ENCODE assay signal across 8 cellular contexts in genomic region chr20:63973636-63974401, GRCh38. TPM values are rescaled to one million over a fixed set of nuclear protein-coding genes. Genes with fewer than 3 reads are reported as not detected.
DNase-seq lines count a peak whose midpoint lies in the region; ATAC-seq and TF ChIP-seq lines count a peak whose summit lies in the region.

No MANE protein-coding gene starts in this region.

- H2AFZ ChIP-seq in PC-3 (ENCODE audit: low read length): peak overlapping the region; percentile 40

- H3K27ac ChIP-seq in DOHH2 (ENCODE audit: low read depth, low read length) (no peak overlapping the region), HUES6 (ENCODE audit: low read depth, low read length) (no peak overlapping the region), PC-3 (ENCODE audit: low read length) (no peak overlapping the region), esophagus muscularis mucosa (replicated peaks in 1 of 4) (peak overlapping the region; percentile 34 to 74 (median 58)), muscle layer of colon (ENCODE audit: low read depth, low read length) (peak overlapping the region; percentile 49)

- H3K4me2 ChIP-seq in DOHH2 (ENCODE audit: low read length) (0 out of 2 replicates have a peak overlapping the region, but pooled peaks have one; percentile 5), PC-3 (ENCODE audit: low read length) (peak overlapping the region; percentile 70)

- TF ChIP-seq EP300 in esophagus muscularis mucosa (IDR thresholded peaks at IDR 0.05): no peak

- H3K9me3 ChIP-seq in DOHH2 (ENCODE audit: control insufficient read depth, insufficient read depth, low read length): no peaks in the 10 kb centered on the region
- H3K9me3 ChIP-seq in HUES6 (ENCODE audit: control insufficient read depth, insufficient read depth, low read depth, low read length): no peaks in the 10 kb centered on the region
- H3K9me3 ChIP-seq in PC-3 (ENCODE audit: low read length): no peaks in the 10 kb centered on the region
- H3K9me3 ChIP-seq in esophagus muscularis mucosa: no peaks in the 10 kb centered on the region
- no peaks in the 10 kb centered on the region for H3K9me3 ChIP-seq in muscle layer of colon (ENCODE audit: low read length)

- intact Hi-C loops in PC-3 (cut with micrococcal nuclease): loop anchor here (1.0 to 5.0 kb wide), 2 partner anchors 63 to 102 kb away; no protein-coding TSS in a partner anchor
- intact Hi-C loops in esophagus muscularis mucosa (cut with DNase I): loop anchor here (2.0 to 5.0 kb wide), 3 partner anchors 62 to 437 kb away; partner anchors contain the start of gene PTK6

- peak; percentile 67 for ATAC-seq in PC-3
- ATAC-seq in GM18867 (IDR thresholded peaks at IDR 0.05; ENCODE audit: unreplicated experiment): no peak

- 13% methylated on average over 25 of the region's 37 CpGs for WGBS in esophagus muscularis mucosa

- H3K4me1 ChIP-seq in DOHH2 (ENCODE audit: control insufficient read depth, low read length): peaks cover 47% of the 10 kb centered on the region
- peaks cover 17% of the 10 kb centered on the region for H3K4me1 ChIP-seq in HUES6 (ENCODE audit: control insufficient read depth, insufficient read depth, low read length)
- H3K4me1 ChIP-seq in PC-3 (ENCODE audit: insufficient read depth, low read length): peaks cover 17% of the 10 kb centered on the region
- peaks cover 28 to 57% (median 37%) of the 10 kb centered on the region in 4 donors for H3K4me1 ChIP-seq in esophagus muscularis mucosa
- peaks cover 2% of the 10 kb centered on the region for H3K4me1 ChIP-seq in muscle layer of colon (ENCODE audit: insufficient read depth, low read length)

- H3K27me3 ChIP-seq in DOHH2 (ENCODE audit: control insufficient read depth, low read length): no peaks in the 10 kb centered on the region
- H3K27me3 ChIP-seq in HUES6 (ENCODE audit: control insufficient read depth, insufficient read depth, low read length): peaks cover 22% of the 10 kb centered on the region
- H3K27me3 ChIP-seq in PC-3 (ENCODE audit: low read length): no peaks in the 10 kb centered on the region
- no peaks in the 10 kb centered on the region for H3K27me3 ChIP-seq in esophagus muscularis mucosa
- H3K27me3 ChIP-seq in muscle layer of colon (ENCODE audit: control insufficient read depth in 1 of 2, insufficient read depth in 2 of 2, low read length in 2 of 2): peaks cover 0 to 11% of the 10 kb centered on the region in 2 donors

- H3K9ac ChIP-seq in HUES6 (ENCODE audit: low read length) (peak overlapping the region; percentile 43), PC-3 (ENCODE audit: low read length) (no peak overlapping the region), muscle layer of colon (ENCODE audit: low read length) (no peak overlapping the region)

- H3K36me3 ChIP-seq in DOHH2 (ENCODE audit: control insufficient read depth, low read length) (peaks cover 25% of the 10 kb centered on the region), HUES6 (ENCODE audit: control insufficient read depth, insufficient read depth, low read length) (no peaks in the 10 kb centered on the region), PC-3 (ENCODE audit: low read depth, low read length) (no peaks in the 10 kb centered on the region), esophagus muscularis mucosa (no peaks in the 10 kb centered on the region), muscle layer of colon (ENCODE audit: insufficient read depth, low read length) (no peaks in the 10 kb centered on the region)

- TF ChIP-seq POLR2A in esophagus muscularis mucosa (IDR thresholded peaks at IDR 0.05; ENCODE audit: low read depth): no peak

- H3F3A ChIP-seq in DOHH2 (ENCODE audit: control insufficient read depth, insufficient read depth) (peaks cover 15% of the 10 kb centered on the region), PC-3 (ENCODE audit: low read length, unreplicated experiment) (no peaks in the 10 kb centered on the region)

- no peak overlapping the region for H3K4me3 ChIP-seq in DOHH2 (ENCODE audit: low read length)
- peak overlapping the region; percentile 65 for H3K4me3 ChIP-seq in HUES6 (ENCODE audit: low read depth, low read length)
- H3K4me3 ChIP-seq in PC-3 (ENCODE audit: low read length): peak overlapping the region; percentile 30; the same call in 1 of the 2 replicates
- peak overlapping the region; percentile 43 to 57 (median 46) for H3K4me3 ChIP-seq in esophagus muscularis mucosa
- H3K4me3 ChIP-seq in muscle layer of colon (ENCODE audit: low read depth in 1 of 2, low read length in 2 of 2): peak overlapping the region; percentile 36 to 54

- TF ChIP-seq CTCF in DOHH2 (IDR thresholded peaks at IDR 0.05; ENCODE audit: low read depth, low read length, poor library complexity, severe bottlenecking): peak; percentile 97
- TF ChIP-seq CTCF in PC-3 (conservative IDR thresholded peaks at IDR 0.05; ENCODE audit: low read depth, low read length): peak; percentile 97
- peak; percentile 98 to 99 (median 98) for TF ChIP-seq CTCF in esophagus muscularis mucosa (IDR thresholded peaks at IDR 0.05)

- peaks cover 13% of the 10 kb centered on the region for H3K79me2 ChIP-seq in DOHH2 (ENCODE audit: control insufficient read depth, low read length)
- H3K79me2 ChIP-seq in PC-3 (ENCODE audit: low read length): peaks cover 4% of the 10 kb centered on the region

- BruUV-seq in PC-3 (replicated peaks; lab: Mats Ljungman, UMichigan): no TSS peak

- CTCF ChIA-PET in PC-3 (lab: Charles Lee): interaction anchor here (0.5 to 1.4 kb wide), 8 partner anchors 22 to 436 kb away, joined by 3 to 11 read pairs (median 6); partner anchors contain the start of gene TPD52L2

- H4K20me1 ChIP-seq in DOHH2 (ENCODE audit: control insufficient read depth, insufficient read depth, low read depth, low read length): no peaks in the 10 kb centered on the region
- H4K20me1 ChIP-seq in PC-3 (ENCODE audit: low read length): no peaks in the 10 kb centered on the region

- POLR2A ChIA-PET in PC-3 (lab: Charles Lee; ENCODE audit: unreplicated experiment): interaction anchor here (0.5 to 0.6 kb wide), 2 partner anchors 143 to 333 kb away, joined by 7 to 10 read pairs; no protein-coding TSS in a partner anchor

- no peaks in the 10 kb centered on the region for H3K9me2 ChIP-seq in DOHH2 (replicated peaks; ENCODE audit: control insufficient read depth, low read length)
- H3K9me2 ChIP-seq in PC-3 (replicated peaks; ENCODE audit: low read length): no peaks in the 10 kb centered on the region

- DNase-seq in PC-3 (peak; percentile 84), activated T-helper 1 cell treated with Interleukin-2 at 50 U/mL for 16 hours (ENCODE audit: low read depth) (peak; percentile 68), esophagus muscularis mucosa (ENCODE audit: extremely low spot score) (peak; percentile 96)
- peak; percentile 40 to 86 (median 74) for DNase-seq in stimulated activated naive CD4-positive, alpha-beta T cell (lab: John Stamatoyannopoulos, UW)

RNA-seq across cellular contexts. Expression of gene ZNF512B, which starts 4.1 kb away (rescaled TPM):
- 18.0 and 24.1 TPM in 2 replicates for total RNA-seq in PC-3 (2014; rRNA removed)
- total RNA-seq in esophagus muscularis mucosa: 10 to 100 TPM in 2 of 4 donors, 1 to 10 TPM in 2; 7.1 to 17.7 (median 12.1) TPM

RNA-seq across cellular contexts. Expression of gene SAMD10, which starts 5.6 kb away (rescaled TPM):
- 7.4 and 13.4 TPM in 2 replicates for total RNA-seq in PC-3 (2014; rRNA removed)
- 10 to 100 TPM in 1 of 4 donors, 1 to 10 TPM in 3; 2.1 to 11.7 (median 4.4) TPM for total RNA-seq in esophagus muscularis mucosa

RNA-seq across cellular contexts. Expression of gene PRPF6, which starts 7.1 kb away (rescaled TPM):
- total RNA-seq in PC-3 (2014; rRNA removed) (67.1 and 87.2 TPM in 2 replicates), esophagus muscularis mucosa (10 to 100 TPM; 46.1 to 64.9 (median 58.7) TPM)

RNA-seq across cellular contexts. Expression of gene UCKL1, which starts 17.6 kb away (rescaled TPM):
- total RNA-seq in PC-3 (2014; rRNA removed) (37.2 and 47.4 TPM in 2 replicates), esophagus muscularis mucosa (10 to 100 TPM; 16.6 to 31.0 (median 24.1) TPM)

Comparison
In these comparisons a context has a peak if more than half of its experiments do, and no peak if none do; other contexts are left out.
1. H3K27ac ChIP-seq: peak in esophagus muscularis mucosa (4 of 4) and muscle layer of colon (single experiment); none in DOHH2 (single experiment), HUES6 (single experiment) and PC-3 (single experiment).
2. Peak in every context shown above with its lines, with median percentiles within 50 percentile points of each other: CTCF ChIP-seq and DNase-seq.